ENCODE assay signal across 8 cellular contexts in the genomic region with DNA sequence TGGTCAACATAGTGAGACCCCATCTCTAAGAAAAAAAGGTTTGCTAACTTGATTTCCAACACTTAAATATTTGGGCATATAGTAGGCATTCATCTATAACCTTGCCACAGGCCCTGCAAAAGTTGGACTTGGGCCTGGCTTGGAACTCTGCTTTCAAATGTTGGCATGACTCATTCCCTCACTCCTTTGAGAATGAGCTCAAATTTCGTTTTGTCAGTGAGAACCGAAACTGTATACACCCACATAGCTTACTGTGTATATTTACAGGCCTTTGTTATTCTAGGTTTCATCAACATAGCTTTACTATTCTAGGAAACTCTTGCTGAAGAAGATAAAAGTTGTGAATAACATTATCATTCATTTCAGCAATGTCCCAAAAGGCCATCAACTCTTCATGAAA.
DNase-seq lines count a peak whose midpoint lies in the region; ATAC-seq and TF ChIP-seq lines count a peak whose summit lies in the region.

No MANE protein-coding gene starts in this region.

- peak; percentile 100 for ATAC-seq in GM19328 (IDR thresholded peaks at IDR 0.05; ENCODE audit: unreplicated experiment)
- ATAC-seq in HG03135 (IDR thresholded peaks at IDR 0.05; ENCODE audit: unreplicated experiment), result peak; percentile 99
- ATAC-seq in stimulated activated naive B cell treated with anti-CD40 and anti-IgM and Interleukin-4, amounts not matched to agents 10 μg/mL and 1 μg/mL and 100 μg/mL, for 72 hours (replicated peaks), result peak; percentile 48 to 67

- no peak overlapping the region for H3K4me3 Mint-ChIP-seq in activated T-helper 2 cell treated with anti-CD3 and anti-CD28 coated beads, Interferon-gamma antibody, Interleukin-2, Interleukin-4, amounts not matched to agents 10 μg/mL and 5 μg/mL and 100 μg/mL, durations not matched to agents 14 hours and 24 hours and 36 hours (ENCODE audit: low read depth)
- no peak overlapping the region for H3K4me3 Mint-ChIP-seq in stimulated activated naive B cell treated with anti-CD40 and anti-IgM and Interleukin-4, amounts not matched to agents 10 μg/mL and 1 μg/mL and 100 μg/mL, for 72 hours

- WGBS in testis, 2 donors, result 52 to 69% methylated on average over 2 of the region's 2 CpGs

- H3K4me3 ChIP-seq in testis, result no peak overlapping the region

- H3K9me3 Mint-ChIP-seq in activated T-helper 2 cell treated with anti-CD3 and anti-CD28 coated beads, Interferon-gamma antibody, Interleukin-2, Interleukin-4, amounts not matched to agents 10 μg/mL and 5 μg/mL and 100 μg/mL, durations not matched to agents 14 hours and 24 hours and 36 hours, result no peaks in the 10 kb centered on the region
- no peaks in the 10 kb centered on the region for H3K9me3 Mint-ChIP-seq in stimulated activated naive B cell treated with anti-CD40 and anti-IgM and Interleukin-4, amounts not matched to agents 10 μg/mL and 1 μg/mL and 100 μg/mL, for 72 hours

- TF ChIP-seq POLR2A in testis (IDR thresholded peaks at IDR 0.05), result no peak

- H3K36me3 ChIP-seq in testis (ENCODE audit: low read depth, missing control alignments), result no peaks in the 10 kb centered on the region

- H3K27me3 ChIP-seq in testis, result no peaks in the 10 kb centered on the region

- peak overlapping the region; percentile 69 for H3K27ac Mint-ChIP-seq in activated T-helper 2 cell treated with anti-CD3 and anti-CD28 coated beads, Interferon-gamma antibody, Interleukin-2, Interleukin-4, amounts not matched to agents 10 μg/mL and 5 μg/mL and 100 μg/mL, durations not matched to agents 14 hours and 24 hours and 36 hours
- no peak overlapping the region for H3K27ac Mint-ChIP-seq in stimulated activated naive B cell treated with anti-CD40 and anti-IgM and Interleukin-4, amounts not matched to agents 10 μg/mL and 1 μg/mL and 100 μg/mL, for 72 hours

- intact Hi-C loops in activated T-helper 2 cell treated with anti-CD3 and anti-CD28 coated beads, Interferon-gamma antibody, Interleukin-2, Interleukin-4, amounts not matched to agents 10 μg/mL and 5 μg/mL and 100 μg/mL, durations not matched to agents 14 hours and 24 hours and 36 hours (cut with micrococcal nuclease), result loop anchor here (1.0 to 5.0 kb wide), 4 partner anchors 10 to 230 kb away; partner anchors contain the start of gene ELOVL6
- intact Hi-C loops in testis (cut with DNase I; ENCODE audit: low total_unique reads), result no loop called here

- no peaks in the 10 kb centered on the region for H3K9me3 ChIP-seq in testis

- peak; percentile 87 for DNase-seq in COLO829 (ENCODE audit: low spot score)
- no peak for DNase-seq in activated T-helper 2 cell treated with anti-CD3 and anti-CD28 coated beads, Interferon-gamma antibody, Interleukin-2, Interleukin-4, amounts not matched to agents 10 μg/mL and 5 μg/mL and 100 μg/mL, durations not matched to agents 14 hours and 24 hours and 36 hours (ENCODE audit: low spot score)
- no peak for DNase-seq in stimulated activated naive B cell treated with anti-CD40 and anti-IgM and Interleukin-4, amounts not matched to agents 10 μg/mL and 1 μg/mL and 100 μg/mL, for 72 hours
- DNase-seq in NCI-H146 treated with DMSO at 0.1 percent for 48 hours (lab: John Stamatoyannopoulos, UW; ENCODE audit: unreplicated experiment), result no peak
- DNase-seq in testis, result no peak
- DNase-seq in KBM-7, result no peak

- in situ Hi-C loops in KBM-7 (cut with MboI; ENCODE audit: low pct_unique_long_range_greater_than_20kb, low sequenced_read_pairs), result no loop called here

- peaks cover 39% of the 10 kb centered on the region for H3K27me3 Mint-ChIP-seq in activated T-helper 2 cell treated with anti-CD3 and anti-CD28 coated beads, Interferon-gamma antibody, Interleukin-2, Interleukin-4, amounts not matched to agents 10 μg/mL and 5 μg/mL and 100 μg/mL, durations not matched to agents 14 hours and 24 hours and 36 hours (ENCODE audit: low read depth)
- H3K27me3 Mint-ChIP-seq in stimulated activated naive B cell treated with anti-CD40 and anti-IgM and Interleukin-4, amounts not matched to agents 10 μg/mL and 1 μg/mL and 100 μg/mL, for 72 hours, result peaks cover 8 to 12% of the 10 kb centered on the region in 2 donors

- H3K4me1 Mint-ChIP-seq in activated T-helper 2 cell treated with anti-CD3 and anti-CD28 coated beads, Interferon-gamma antibody, Interleukin-2, Interleukin-4, amounts not matched to agents 10 μg/mL and 5 μg/mL and 100 μg/mL, durations not matched to agents 14 hours and 24 hours and 36 hours (ENCODE audit: low read depth), result peaks cover 13% of the 10 kb centered on the region
- no peaks in the 10 kb centered on the region for H3K4me1 Mint-ChIP-seq in stimulated activated naive B cell treated with anti-CD40 and anti-IgM and Interleukin-4, amounts not matched to agents 10 μg/mL and 1 μg/mL and 100 μg/mL, for 72 hours

- H3K4me1 ChIP-seq in testis, result no peaks in the 10 kb centered on the region

- no peak for TF ChIP-seq CTCF in testis (IDR thresholded peaks at IDR 0.05)

- no peak overlapping the region for H3K27ac ChIP-seq in testis

- no peaks in the 10 kb centered on the region for H3K36me3 Mint-ChIP-seq in activated T-helper 2 cell treated with anti-CD3 and anti-CD28 coated beads, Interferon-gamma antibody, Interleukin-2, Interleukin-4, amounts not matched to agents 10 μg/mL and 5 μg/mL and 100 μg/mL, durations not matched to agents 14 hours and 24 hours and 36 hours (ENCODE audit: low read depth)
- H3K36me3 Mint-ChIP-seq in stimulated activated naive B cell treated with anti-CD40 and anti-IgM and Interleukin-4, amounts not matched to agents 10 μg/mL and 1 μg/mL and 100 μg/mL, for 72 hours, result no peaks in the 10 kb centered on the region
